ENCODE assay signal across 1 cellular context in genomic region chr2:241223211-241224067, GRCh38.
TF ChIP-seq lines count a peak whose summit lies in the region.

No MANE protein-coding gene starts in this region.

TF ChIP-seq in H1, 55 proteins besides CTCF, POLR2A, EP300 and RAD21:
- TF ChIP-seq ATF2 (IDR thresholded peaks at IDR 0.05; ENCODE audit: low read length) (no peak), CBX5 (IDR thresholded peaks at IDR 0.05; ENCODE audit: low read depth, low read length) (no peak), MAX (IDR thresholded peaks at IDR 0.05) (peak; percentile 24; the same call in 1 of the 2 replicates), CBX8 (IDR thresholded peaks at IDR 0.05; ENCODE audit: borderline replicate concordance, low read depth, low read length) (no peak)
